11 cellular contexts compared by ENCODE assay signal in genomic region chr19:54684537-54684936, GRCh38. TPM values are rescaled to one million over a fixed set of nuclear protein-coding genes. Genes with fewer than 3 reads are reported as not detected.
A peak's percentile ranks its signal among the peaks of the same experiment; 100 is the strongest.
DNase-seq lines count a peak whose midpoint lies in the region; ATAC-seq lines count a peak whose summit lies in the region.
"Had no signal": no experiment of that assay in that cellular context is flagged by ENCODE, and none has a peak within 500 bp of the region (broad histone marks: within the 10 kb centered on the region; RNA-seq: fewer than 3 reads in every experiment).

No MANE protein-coding gene starts in this region.

- H2AK5ac ChIP-seq in trophoblast cell (ENCODE audit: low read length), result no peak overlapping the region

- H2AFZ ChIP-seq in trophoblast cell (ENCODE audit: insufficient read depth, low read length, poor library complexity), result no peak overlapping the region

- WGBS in trophoblast cell (ENCODE audit: extremely low coverage, insufficient coverage, insufficient read length), result no CpG with 5 or more reads among the region's 3 CpGs

- no peak overlapping the region for H3K14ac ChIP-seq in trophoblast cell (ENCODE audit: low read length)

- no peak overlapping the region for H2BK120ac ChIP-seq in trophoblast cell (ENCODE audit: insufficient read depth, low read length, poor library complexity)

- no peaks in the 10 kb centered on the region for H3K27me3 ChIP-seq in trophoblast cell (ENCODE audit: insufficient read depth, low read length)

- DNase-seq in activated CD4-positive, alpha-beta T cell treated with anti-CD3 and anti-CD28 coated beads, Interleukin-2, amount 10 ng/mL, durations not matched to agents 7 days and 5 days, result peak; percentile 46
- DNase-seq in activated CD4-positive, alpha-beta T cell treated with anti-CD3 and anti-CD28 coated beads, Interleukin-2, amount 50 U/mL, for 4 hours, result no peak
- peak; percentile 3 for DNase-seq in NCI-H2196 treated with DMSO at 0.1 percent for 48 hours (lab: John Stamatoyannopoulos, UW; ENCODE audit: unreplicated experiment)
- DNase-seq in amniotic epithelial cell (ENCODE audit: low read depth), result peak; percentile 9
- peak; percentile 31 to 79 for DNase-seq in trophoblast cell
- DNase-seq in activated CD4-positive, CD25-positive, alpha-beta regulatory T cell (lab: John Stamatoyannopoulos, UW), result no peak
- DNase-seq in activated CD8-positive, alpha-beta memory T cell treated with anti-CD3 and anti-CD28 coated beads, Interleukin-2, amount 10 ng/mL, durations not matched to agents 7 days and 5 days, result no peak
- DNase-seq in OCI-M2 (lab: John Stamatoyannopoulos, UW; ENCODE audit: unreplicated experiment), result no peak
- DNase-seq: activated CD4-positive, alpha-beta T cell treated with anti-CD3 and anti-CD28 coated beads for 1 hour; NCI-H1417 had no signal

- H4K8ac ChIP-seq in trophoblast cell (ENCODE audit: low read depth, low read length), result no peak overlapping the region

- H3K9me3 ChIP-seq in trophoblast cell (ENCODE audit: insufficient read depth, low read depth, low read length), result peaks cover 9% of the 10 kb centered on the region

- H3K27ac ChIP-seq in trophoblast cell (ENCODE audit: low read depth, low read length), result no peak overlapping the region

- H3K36me3 Mint-ChIP-seq in activated CD4-positive, alpha-beta T cell treated with anti-CD3 and anti-CD28 coated beads, Interleukin-2, amount 10 ng/mL, durations not matched to agents 7 days and 5 days (ENCODE audit: low read depth), result no peaks in the 10 kb centered on the region
- no peaks in the 10 kb centered on the region for H3K36me3 Mint-ChIP-seq in activated CD8-positive, alpha-beta memory T cell treated with anti-CD3 and anti-CD28 coated beads, Interleukin-2, amount 10 ng/mL, durations not matched to agents 7 days and 5 days

- H4K91ac ChIP-seq in trophoblast cell (ENCODE audit: low read depth, low read length), result no peak overlapping the region

- H3K23ac ChIP-seq in trophoblast cell (ENCODE audit: low read length), result no peak overlapping the region

- POLR2A ChIA-PET in activated CD4-positive, alpha-beta T cell treated with anti-CD3 and anti-CD28 coated beads, Interleukin-2, amount 10 ng/mL, durations not matched to agents 7 days and 5 days (lab: Charles Lee), result no interaction called here

- H3K4me3 Mint-ChIP-seq in activated CD4-positive, alpha-beta T cell treated with anti-CD3 and anti-CD28 coated beads, Interleukin-2, amount 10 ng/mL, durations not matched to agents 7 days and 5 days, result no peak overlapping the region
- H3K4me3 Mint-ChIP-seq in activated CD8-positive, alpha-beta memory T cell treated with anti-CD3 and anti-CD28 coated beads, Interleukin-2, amount 10 ng/mL, durations not matched to agents 7 days and 5 days, result no peak overlapping the region

- H3K4me2 ChIP-seq in trophoblast cell (ENCODE audit: low read length), result no peak overlapping the region

- H3K79me1 ChIP-seq in trophoblast cell (ENCODE audit: low read length), result no peaks in the 10 kb centered on the region

- H3K18ac ChIP-seq in trophoblast cell (ENCODE audit: low read length), result no peak overlapping the region

- H3K4me3 ChIP-seq in trophoblast cell (ENCODE audit: low read depth, low read length), result no peak overlapping the region

- no peaks in the 10 kb centered on the region for H3K4me1 ChIP-seq in trophoblast cell (ENCODE audit: control insufficient read depth in 1 of 2, insufficient read depth in 2 of 2, low read length in 2 of 2)

- no peaks in the 10 kb centered on the region for H3K4me1 Mint-ChIP-seq in activated CD4-positive, alpha-beta T cell treated with anti-CD3 and anti-CD28 coated beads, Interleukin-2, amount 10 ng/mL, durations not matched to agents 7 days and 5 days
- no peaks in the 10 kb centered on the region for H3K4me1 Mint-ChIP-seq in activated CD8-positive, alpha-beta memory T cell treated with anti-CD3 and anti-CD28 coated beads, Interleukin-2, amount 10 ng/mL, durations not matched to agents 7 days and 5 days

- H3K9ac ChIP-seq in trophoblast cell (ENCODE audit: low read length), result no peak overlapping the region

- no peak overlapping the region for H2BK5ac ChIP-seq in trophoblast cell (ENCODE audit: low read depth, low read length, poor library complexity)

- H3K27ac Mint-ChIP-seq in activated CD4-positive, alpha-beta T cell treated with anti-CD3 and anti-CD28 coated beads, Interleukin-2, amount 10 ng/mL, durations not matched to agents 7 days and 5 days, result no peak overlapping the region
- no peak overlapping the region for H3K27ac Mint-ChIP-seq in activated CD8-positive, alpha-beta memory T cell treated with anti-CD3 and anti-CD28 coated beads, Interleukin-2, amount 10 ng/mL, durations not matched to agents 7 days and 5 days

- no peak for ATAC-seq in activated CD8-positive, alpha-beta memory T cell treated with anti-CD3 and anti-CD28 coated beads, Interleukin-2, amount 10 ng/mL, durations not matched to agents 7 days and 5 days

- no peak overlapping the region for H3K4ac ChIP-seq in trophoblast cell (ENCODE audit: low read depth, low read length)

- peaks cover 13% of the 10 kb centered on the region for H3K27me3 Mint-ChIP-seq in activated CD4-positive, alpha-beta T cell treated with anti-CD3 and anti-CD28 coated beads, Interleukin-2, amount 10 ng/mL, durations not matched to agents 7 days and 5 days
- H3K27me3 Mint-ChIP-seq in activated CD8-positive, alpha-beta memory T cell treated with anti-CD3 and anti-CD28 coated beads, Interleukin-2, amount 10 ng/mL, durations not matched to agents 7 days and 5 days, result peaks cover 7% of the 10 kb centered on the region

- no peaks in the 10 kb centered on the region for H3K79me2 ChIP-seq in trophoblast cell (ENCODE audit: control insufficient read depth, insufficient read depth, low read length, poor library complexity)

- no peak overlapping the region for H2BK12ac ChIP-seq in trophoblast cell (ENCODE audit: low read length)

- peaks cover 2% of the 10 kb centered on the region for H3K9me3 Mint-ChIP-seq in activated CD4-positive, alpha-beta T cell treated with anti-CD3 and anti-CD28 coated beads, Interleukin-2, amount 10 ng/mL, durations not matched to agents 7 days and 5 days
- H3K9me3 Mint-ChIP-seq in activated CD8-positive, alpha-beta memory T cell treated with anti-CD3 and anti-CD28 coated beads, Interleukin-2, amount 10 ng/mL, durations not matched to agents 7 days and 5 days (ENCODE audit: low read depth), result no peaks in the 10 kb centered on the region

- H3K36me3 ChIP-seq in trophoblast cell (ENCODE audit: control insufficient read depth in 1 of 2, insufficient read depth in 2 of 2, low read length in 2 of 2), result no peaks in the 10 kb centered on the region

- no peak overlapping the region for H4K12ac ChIP-seq in trophoblast cell (ENCODE audit: low read depth, low read length)

- CTCF ChIA-PET in activated CD4-positive, alpha-beta T cell treated with anti-CD3 and anti-CD28 coated beads, Interleukin-2, amount 10 ng/mL, durations not matched to agents 7 days and 5 days (lab: Charles Lee), result no interaction called here
- CTCF ChIA-PET in activated CD8-positive, alpha-beta memory T cell treated with anti-CD3 and anti-CD28 coated beads, Interleukin-2, amount 10 ng/mL, durations not matched to agents 7 days and 5 days (lab: Charles Lee), result interaction anchor here (1.2 kb wide), 1 partner anchor 10 kb away, joined by 9 read pairs; no protein-coding TSS in a partner anchor

RNA-seq across cellular contexts. Expression of gene LILRB4, which starts 21.8 kb away (rescaled TPM):
- total RNA-seq in activated CD4-positive, alpha-beta T cell treated with anti-CD3 and anti-CD28 coated beads, Interleukin-2, amount 10 ng/mL, durations not matched to agents 7 days and 5 days, result not detected
- not detected in 2 replicates for polyA plus RNA-seq in trophoblast cell (2013)
- not detected for total RNA-seq in activated CD8-positive, alpha-beta memory T cell treated with anti-CD3 and anti-CD28 coated beads, Interleukin-2, amount 10 ng/mL, durations not matched to agents 7 days and 5 days
- total RNA-seq: osteocyte had no signal

RNA-seq across cellular contexts. Expression of gene KIR3DL3, which starts 39.7 kb away (rescaled TPM):
- not detected for total RNA-seq in activated CD4-positive, alpha-beta T cell treated with anti-CD3 and anti-CD28 coated beads, Interleukin-2, amount 10 ng/mL, durations not matched to agents 7 days and 5 days
- not detected in 2 replicates for polyA plus RNA-seq in trophoblast cell (2013)
- total RNA-seq in activated CD8-positive, alpha-beta memory T cell treated with anti-CD3 and anti-CD28 coated beads, Interleukin-2, amount 10 ng/mL, durations not matched to agents 7 days and 5 days, result not detected
- total RNA-seq: osteocyte had no signal

RNA-seq across cellular contexts. Expression of gene KIR2DL3, which starts 53.8 kb away (rescaled TPM):
- total RNA-seq in activated CD4-positive, alpha-beta T cell treated with anti-CD3 and anti-CD28 coated beads, Interleukin-2, amount 10 ng/mL, durations not matched to agents 7 days and 5 days, result not detected
- not detected in 2 replicates for polyA plus RNA-seq in trophoblast cell (2013)
- 1 to 10 TPM in 1 of 2 experiments, under 1 TPM in 1; 0.30 to 1.2 TPM for total RNA-seq in activated CD8-positive, alpha-beta memory T cell treated with anti-CD3 and anti-CD28 coated beads, Interleukin-2, amount 10 ng/mL, durations not matched to agents 7 days and 5 days
- total RNA-seq: osteocyte had no signal

RNA-seq across cellular contexts. Expression of gene LILRB1, which starts 54.3 kb away (rescaled TPM):
- total RNA-seq in activated CD4-positive, alpha-beta T cell treated with anti-CD3 and anti-CD28 coated beads, Interleukin-2, amount 10 ng/mL, durations not matched to agents 7 days and 5 days, result not detected
- not detected in 2 replicates for polyA plus RNA-seq in trophoblast cell (2013)
- total RNA-seq in activated CD8-positive, alpha-beta memory T cell treated with anti-CD3 and anti-CD28 coated beads, Interleukin-2, amount 10 ng/mL, durations not matched to agents 7 days and 5 days, result 1 to 10 TPM; 3.0 to 4.0 TPM
- total RNA-seq: osteocyte had no signal

Comparison
In these comparisons a context has a peak if more than half of its experiments do, and no peak if none do; other contexts are left out.
1. DNase-seq: peak in activated CD4-positive, alpha-beta T cell treated with anti-CD3 and anti-CD28 coated beads, Interleukin-2, amount 10 ng/mL, durations not matched to agents 7 days and 5 days (single experiment), NCI-H2196 treated with DMSO at 0.1 percent for 48 hours (single experiment), amniotic epithelial cell (single experiment) and trophoblast cell (2 of 2); none in activated CD4-positive, alpha-beta T cell treated with anti-CD3 and anti-CD28 coated beads, Interleukin-2, amount 50 U/mL, for 4 hours (0 of 2), activated CD4-positive, CD25-positive, alpha-beta regulatory T cell (0 of 4), activated CD8-positive, alpha-beta memory T cell treated with anti-CD3 and anti-CD28 coated beads, Interleukin-2, amount 10 ng/mL, durations not matched to agents 7 days and 5 days (single experiment) and OCI-M2 (single experiment).